In the genomic region with DNA sequence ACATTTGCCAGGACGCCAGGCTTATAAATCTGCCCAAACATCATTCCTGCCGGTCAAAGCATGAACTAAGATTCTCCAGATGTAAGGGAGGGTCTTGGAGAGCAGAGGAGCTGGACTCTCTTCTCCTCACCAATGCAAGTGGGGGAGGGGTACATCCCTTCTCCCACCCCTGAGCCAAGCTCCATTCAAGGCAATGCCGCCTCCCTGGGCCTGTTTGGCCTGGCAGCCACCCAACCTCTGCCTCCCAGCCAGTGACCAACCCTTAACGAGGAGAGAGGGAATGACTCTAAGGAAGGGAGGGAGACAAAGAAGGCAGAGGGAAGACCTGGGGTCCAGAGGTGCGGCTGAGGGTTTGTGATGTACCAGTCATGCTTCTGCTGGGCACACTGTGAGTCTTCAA, we compare ENCODE assay signal across 11 cellular contexts. TPM values are rescaled to one million over a fixed set of nuclear protein-coding genes. Genes with fewer than 3 reads are reported as not detected.
DNase-seq lines count a peak whose midpoint lies in the region; ATAC-seq, FAIRE-seq and TF ChIP-seq lines count a peak whose summit lies in the region.
"Had no signal": no experiment of that assay in that cellular context is flagged by ENCODE, and none has a peak within 500 bp of the region (broad histone marks: within the 10 kb centered on the region; RNA-seq: fewer than 3 reads in every experiment).

No MANE protein-coding gene starts in this region.

- CTCF ChIA-PET in A549 (lab: Yijun Ruan, JAX) = interaction anchor here (0.6 to 43.9 kb wide), 3 partner anchors 12 to 32 kb away, joined by 3 to 2039 read pairs (median 1116); a partner anchor contains a TSS

- no peaks in the 10 kb centered on the region for H3K9me3 ChIP-seq in A549
- H3K9me3 ChIP-seq in gastroesophageal sphincter = no peaks in the 10 kb centered on the region

- TF ChIP-seq CTCF in A549 (IDR thresholded peaks at IDR 0.05) (no peak), gastroesophageal sphincter (IDR thresholded peaks at IDR 0.05) (no peak)

- H3K4me2 ChIP-seq in A549 = peak overlapping the region; percentile 23; the same call in 2 of the 3 replicates

- TF ChIP-seq RAD21 in A549 (conservative IDR thresholded peaks at IDR 0.05 in 1 of 2, IDR thresholded peaks at IDR 0.05 in 1 of 2) = no peak

- peaks cover 0 to 9% of the 10 kb centered on the region in 2 donors for H3K36me3 ChIP-seq in gastroesophageal sphincter

- POLR2A ChIA-PET in A549 (lab: Yijun Ruan, JAX) = no interaction called here

- 72% methylated on average over 5 of the region's 5 CpGs for WGBS in A549 (ENCODE audit: missing lambda C conversion rate)
- WGBS in gastroesophageal sphincter (ENCODE audit: low coverage in 1 of 2), 2 donors = 20% methylated on average over 1 of the region's 5 CpGs; no CpG with 5 or more reads in 1 of the 2 donors

- H3K4me3 ChIP-seq in A549 (no peak overlapping the region), gastroesophageal sphincter (peak overlapping the region; percentile 8 to 37)

- no peak for FAIRE-seq in A549 (lab: Jason Lieb, UNC)

- no peak for DNase-seq in A549 (ENCODE audit: low read depth in 1 of 2, low spot score in 1 of 2)
- peak in 33 of 56 donors; percentile 8 to 75 (median 33) for DNase-seq in nucleus accumbens (lab: John Stamatoyannopoulos, UW)
- DNase-seq in stimulated activated naive CD4-positive, alpha-beta T cell (lab: John Stamatoyannopoulos, UW) = no peak
- DNase-seq: activated CD4-positive, alpha-beta T cell treated with anti-CD3 and anti-CD28 coated beads, Interleukin-2, amount 50 U/mL, for 1 hour; RPMI8226 had no signal

- H3K4me1 ChIP-seq in A549 (peaks cover 35% of the 10 kb centered on the region), gastroesophageal sphincter (peaks cover 3 to 74% (median 12%) of the 10 kb centered on the region in 3 donors)

- TF ChIP-seq POLR2A in A549 (IDR thresholded peaks at IDR 0.05; ENCODE audit: low read length) = no peak
- TF ChIP-seq POLR2A in gastroesophageal sphincter (IDR thresholded peaks at IDR 0.05) = peak; percentile 18 to 31

- H3K27ac ChIP-seq in A549 = peak overlapping the region; percentile 28 to 67; a peak in 3 of 6 replicates
- H3K27ac ChIP-seq in gastroesophageal sphincter = peak overlapping the region; percentile 88 to 92 (median 90)

- ATAC-seq in A549 (peak in 1 of 2 experiments; percentile 36; a peak in 2 of 6 replicates), SK-N-SH treated with all-trans-retinoic acid at 6 μM for 48 hours (peak; percentile 75), gastroesophageal sphincter (peak; percentile 83), HG03571 (IDR thresholded peaks at IDR 0.05; ENCODE audit: unreplicated experiment) (no peak), GM18861 (IDR thresholded peaks at IDR 0.05; ENCODE audit: unreplicated experiment) (no peak), GM18502 (IDR thresholded peaks at IDR 0.05; ENCODE audit: poor library complexity, unreplicated experiment) (no peak)

- no peak for TF ChIP-seq EP300 in A549 (IDR thresholded peaks at IDR 0.05)
- no peak for TF ChIP-seq EP300 in gastroesophageal sphincter (IDR thresholded peaks at IDR 0.05)

- H3K27me3 ChIP-seq in gastroesophageal sphincter = no peaks in the 10 kb centered on the region

TF ChIP-seq in A549, 52 proteins besides CTCF, POLR2A, EP300 and RAD21:
- TF ChIP-seq HOXB13 (CRISPR knock-in tag; IDR thresholded peaks at IDR 0.05; ENCODE audit: low read depth) = no peak
- no peak for TF ChIP-seq CHD2 (IDR thresholded peaks at IDR 0.05; ENCODE audit: low read length, partially characterized antibody)

TF ChIP-seq in SK-N-SH treated with all-trans-retinoic acid at 6 μM for 48 hours, 23 proteins besides CTCF, POLR2A, EP300 and RAD21:
- no peak for TF ChIP-seq ZNF8 (CRISPR knock-in tag; IDR thresholded peaks at IDR 0.05)
- no peak for TF ChIP-seq OSR1 (CRISPR knock-in tag; IDR thresholded peaks at IDR 0.05)
- TF ChIP-seq, protein P1, sequence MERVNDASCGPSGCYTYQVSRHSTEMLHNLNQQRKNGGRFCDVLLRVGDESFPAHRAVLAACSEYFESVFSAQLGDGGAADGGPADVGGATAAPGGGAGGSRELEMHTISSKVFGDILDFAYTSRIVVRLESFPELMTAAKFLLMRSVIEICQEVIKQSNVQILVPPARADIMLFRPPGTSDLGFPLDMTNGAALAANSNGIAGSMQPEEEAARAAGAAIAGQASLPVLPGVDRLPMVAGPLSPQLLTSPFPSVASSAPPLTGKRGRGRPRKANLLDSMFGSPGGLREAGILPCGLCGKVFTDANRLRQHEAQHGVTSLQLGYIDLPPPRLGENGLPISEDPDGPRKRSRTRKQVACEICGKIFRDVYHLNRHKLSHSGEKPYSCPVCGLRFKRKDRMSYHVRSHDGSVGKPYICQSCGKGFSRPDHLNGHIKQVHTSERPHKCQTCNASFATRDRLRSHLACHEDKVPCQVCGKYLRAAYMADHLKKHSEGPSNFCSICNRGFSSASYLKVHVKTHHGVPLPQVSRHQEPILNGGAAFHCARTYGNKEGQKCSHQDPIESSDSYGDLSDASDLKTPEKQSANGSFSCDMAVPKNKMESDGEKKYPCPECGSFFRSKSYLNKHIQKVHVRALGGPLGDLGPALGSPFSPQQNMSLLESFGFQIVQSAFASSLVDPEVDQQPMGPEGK (CRISPR knock-in tag; IDR thresholded peaks at IDR 0.05; ENCODE audit: borderline replicate concordance) = no peak
- no peak for TF ChIP-seq ZNF565 (CRISPR knock-in tag; conservative IDR thresholded peaks at IDR 0.05; ENCODE audit: low read depth)
- TF ChIP-seq, protein P2, sequence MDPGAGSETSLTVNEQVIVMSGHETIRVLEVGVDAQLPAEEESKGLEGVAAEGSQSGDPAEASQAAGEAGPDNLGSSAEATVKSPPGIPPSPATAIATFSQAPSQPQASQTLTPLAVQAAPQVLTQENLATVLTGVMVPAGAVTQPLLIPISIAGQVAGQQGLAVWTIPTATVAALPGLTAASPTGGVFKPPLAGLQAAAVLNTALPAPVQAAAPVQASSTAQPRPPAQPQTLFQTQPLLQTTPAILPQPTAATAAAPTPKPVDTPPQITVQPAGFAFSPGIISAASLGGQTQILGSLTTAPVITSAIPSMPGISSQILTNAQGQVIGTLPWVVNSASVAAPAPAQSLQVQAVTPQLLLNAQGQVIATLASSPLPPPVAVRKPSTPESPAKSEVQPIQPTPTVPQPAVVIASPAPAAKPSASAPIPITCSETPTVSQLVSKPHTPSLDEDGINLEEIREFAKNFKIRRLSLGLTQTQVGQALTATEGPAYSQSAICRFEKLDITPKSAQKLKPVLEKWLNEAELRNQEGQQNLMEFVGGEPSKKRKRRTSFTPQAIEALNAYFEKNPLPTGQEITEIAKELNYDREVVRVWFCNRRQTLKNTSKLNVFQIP (CRISPR knock-in tag; IDR thresholded peaks at IDR 0.05; ENCODE audit: borderline replicate concordance, low read depth) = no peak

RNA-seq across cellular contexts. Expression of a gene that starts 13.8 kb away (rescaled TPM):
- 0.19 TPM in 1 of 2 replicates, not detected in the other for polyA plus RNA-seq in A549 (2011; rRNA removed)
- polyA plus RNA-seq in A549 (2012; cell fraction: cytosol; rRNA removed) = 0.31 and 0.32 TPM in 2 replicates
- polyA plus RNA-seq in A549 (2012; cell fraction: nucleus; rRNA removed) = 0.24 TPM in 1 of 2 replicates, not detected in the other
- polyA plus RNA-seq in A549 (2017; fragmentation: RNase III; extraction: RNeasy Plus Mini Kit Qiagen cat#74134 plus additional on column Dnase treatment) = 0.12 to 0.28 TPM (median 0.22 TPM) in 3 replicates
- polyA minus RNA-seq in A549 (2011; rRNA and poly(A)+ RNA removed) = not detected in 2 replicates
- total RNA-seq in gastroesophageal sphincter = not detected
- polyA plus RNA-seq: CD14-positive monocyte had no signal

RNA-seq across cellular contexts. Expression of a gene that starts 20.9 kb away (rescaled TPM):
- polyA plus RNA-seq in A549 (2011; rRNA removed) = 6.7 and 7.1 TPM in 2 replicates
- polyA plus RNA-seq in A549 (2012; cell fraction: cytosol; rRNA removed) = 5.0 and 5.1 TPM in 2 replicates
- 4.7 and 7.1 TPM in 2 replicates for polyA plus RNA-seq in A549 (2012; cell fraction: nucleus; rRNA removed)
- 5.2 to 8.3 TPM (median 6.6 TPM) in 3 replicates for polyA plus RNA-seq in A549 (2017; fragmentation: RNase III; extraction: RNeasy Plus Mini Kit Qiagen cat#74134 plus additional on column Dnase treatment)
- polyA minus RNA-seq in A549 (2011; rRNA and poly(A)+ RNA removed) = 3.5 and 4.4 TPM in 2 replicates
- 100 to 1,000 TPM in 2 of 4 donors, 10 to 100 TPM in 2; 78.4 to 139 (median 97.3) TPM for total RNA-seq in gastroesophageal sphincter
- polyA plus RNA-seq: CD14-positive monocyte had no signal

RNA-seq across cellular contexts. Expression of a gene that starts 21.5 kb away (rescaled TPM):
- polyA plus RNA-seq in A549 (2011; rRNA removed) = 0.06 and 0.12 TPM in 2 replicates
- 0.04 TPM in 2 replicates for polyA plus RNA-seq in A549 (2012; cell fraction: cytosol; rRNA removed)
- 0.34 and 0.42 TPM in 2 replicates for polyA plus RNA-seq in A549 (2012; cell fraction: nucleus; rRNA removed)
- 0.09 to 0.15 TPM (median 0.13 TPM) in 3 replicates for polyA plus RNA-seq in A549 (2017; fragmentation: RNase III; extraction: RNeasy Plus Mini Kit Qiagen cat#74134 plus additional on column Dnase treatment)
- polyA minus RNA-seq in A549 (2011; rRNA and poly(A)+ RNA removed) = 0.04 and 0.10 TPM in 2 replicates
- 1 to 10 TPM in 1 of 4 donors, not detected in 3; 1.5 TPM for total RNA-seq in gastroesophageal sphincter
- polyA plus RNA-seq: CD14-positive monocyte had no signal

RNA-seq across cellular contexts. Expression of a gene that starts 34.8 kb away (rescaled TPM):
- polyA plus RNA-seq in A549 (2011; rRNA removed) (130 and 213 TPM in 2 replicates), A549 (2017; fragmentation: RNase III; extraction: RNeasy Plus Mini Kit Qiagen cat#74134 plus additional on column Dnase treatment) (543 to 568 TPM (median 544 TPM) in 3 replicates)
- polyA plus RNA-seq in A549 (2012; cell fraction: cytosol; rRNA removed) = 141 and 153 TPM in 2 replicates
- polyA plus RNA-seq in A549 (2012; cell fraction: nucleus; rRNA removed) = 63.3 and 107 TPM in 2 replicates
- 100 and 113 TPM in 2 replicates for polyA minus RNA-seq in A549 (2011; rRNA and poly(A)+ RNA removed)
- total RNA-seq in gastroesophageal sphincter = 100 to 1,000 TPM in 2 of 4 donors, 10 to 100 TPM in 2; 58.2 to 144 (median 109) TPM

RNA-seq across cellular contexts. Expression of a gene that starts 43.1 kb away (rescaled TPM):
- polyA plus RNA-seq in A549 (2011; rRNA removed) (0.05 and 0.07 TPM in 2 replicates), A549 (2017; fragmentation: RNase III; extraction: RNeasy Plus Mini Kit Qiagen cat#74134 plus additional on column Dnase treatment) (0.10 to 0.26 TPM (median 0.24 TPM) in 3 replicates)
- 0.12 and 0.17 TPM in 2 replicates for polyA plus RNA-seq in A549 (2012; cell fraction: cytosol; rRNA removed)
- polyA plus RNA-seq in A549 (2012; cell fraction: nucleus; rRNA removed) = 0.11 and 0.31 TPM in 2 replicates
- polyA minus RNA-seq in A549 (2011; rRNA and poly(A)+ RNA removed) = 0.21 and 0.34 TPM in 2 replicates
- total RNA-seq in gastroesophageal sphincter = 10 to 100 TPM in 3 of 4 donors, 1 to 10 TPM in 1; 4.2 to 25.9 (median 15.4) TPM
- polyA plus RNA-seq: CD14-positive monocyte had no signal

Comparison
In these comparisons a context has a peak if more than half of its experiments do, and no peak if none do; other contexts are left out.
1. ATAC-seq: peak in SK-N-SH treated with all-trans-retinoic acid at 6 μM for 48 hours (single experiment) and gastroesophageal sphincter (single experiment); none in HG03571 (single experiment), GM18861 (single experiment) and GM18502 (single experiment).
2. DNase-seq: peak in nucleus accumbens (33 of 56); none in A549 (0 of 2) and stimulated activated naive CD4-positive, alpha-beta T cell (0 of 6).